ENCODE assay signal across 12 cellular contexts in the genomic region with DNA sequence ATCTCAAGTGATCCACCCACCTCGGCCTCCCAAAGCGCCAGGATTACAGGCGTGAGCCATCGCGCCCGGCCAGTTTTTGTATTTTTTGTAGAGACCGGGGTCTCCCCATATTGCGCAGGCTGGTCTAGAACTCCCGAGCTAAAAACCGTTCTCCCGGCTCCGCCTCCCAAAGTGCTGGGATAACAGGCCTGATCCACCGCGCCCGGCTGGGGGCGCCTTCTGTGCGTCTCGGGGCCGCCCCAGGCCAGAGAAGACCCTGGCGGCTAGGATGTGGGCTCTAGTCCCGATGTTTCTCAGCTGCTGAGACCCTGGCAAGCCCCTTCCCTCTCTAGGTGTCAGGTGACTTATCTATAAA. TPM values are rescaled to one million over a fixed set of nuclear protein-coding genes. Genes with fewer than 3 reads are reported as not detected.
DNase-seq lines count a peak whose midpoint lies in the region; ATAC-seq and TF ChIP-seq lines count a peak whose summit lies in the region.
"Had no signal": no experiment of that assay in that cellular context is flagged by ENCODE, and none has a peak within 500 bp of the region (broad histone marks: within the 10 kb centered on the region; RNA-seq: fewer than 3 reads in every experiment).

No MANE protein-coding gene starts in this region.

- no peak overlapping the region; the same call in 1 of the 2 replicates for H3K9ac ChIP-seq in HUES64 (ENCODE audit: low read depth, low read length)

- H3K9me3 ChIP-seq in HUES64 (ENCODE audit: insufficient read depth, low read depth, low read length), result no peaks in the 10 kb centered on the region
- H3K9me3 ChIP-seq: prostate gland had no signal

- ATAC-seq in effector memory CD8-positive, alpha-beta T cell (replicated peaks), result no peak
- no peak for ATAC-seq in natural killer cell treated with Interleukin-12 subunit alpha and Interleukin-12 subunit beta and Interleukin-15 and Interleukin-18, amount 100 ng/mL, for 72 hours
- no peak for ATAC-seq in left ventricle myocardium superior
- ATAC-seq: activated naive CD4-positive, alpha-beta T cell treated with anti-CD3 and anti-CD28 coated beads, Interleukin-2, amount 50 U/mL, for 72 hours had no signal

- DNase-seq in NCI-H82 (lab: John Stamatoyannopoulos, UW) (peak; percentile 39), NCI-H82 treated with DMSO at 0.1 percent for 48 hours (lab: John Stamatoyannopoulos, UW; ENCODE audit: unreplicated experiment) (no peak), glutamatergic neuron (no peak), left ventricle myocardium superior (no peak), RWPE1 (ENCODE audit: low spot score) (no peak)
- no peak for DNase-seq in effector memory CD8-positive, alpha-beta T cell
- no peak for DNase-seq in natural killer cell treated with Interleukin-12 subunit alpha and Interleukin-12 subunit beta and Interleukin-15 and Interleukin-18, amount 100 ng/mL, for 72 hours (ENCODE audit: low spot score)
- DNase-seq: ACHN, PC-9 had no signal

- 12% methylated on average over 21 of the region's 21 CpGs for WGBS in HUES64

- H3K27ac ChIP-seq in HUES64 (ENCODE audit: low read depth, low read length) (no peak overlapping the region; the same call in 1 of the 2 replicates), RWPE1 (no peak overlapping the region)
- H3K27ac ChIP-seq: PC-9, prostate gland had no signal

- intact Hi-C loops in left ventricle myocardium superior (cut with micrococcal nuclease), result no loop called here

- CTCF ChIA-PET in RWPE1 (lab: Yijun Ruan, JAX), result interaction anchor here (0.6 to 0.7 kb wide), 3 partner anchors 9 to 211 kb away, joined by 3 to 5 read pairs (median 3); a partner anchor contains a TSS

- H3K4me1 Mint-ChIP-seq in effector memory CD8-positive, alpha-beta T cell (ENCODE audit: low read depth in 2 of 2), result peaks cover 41 to 44% of the 10 kb centered on the region in 2 donors
- H3K4me1 Mint-ChIP-seq in natural killer cell treated with Interleukin-12 subunit alpha and Interleukin-12 subunit beta and Interleukin-15 and Interleukin-18, amount 100 ng/mL, for 72 hours (ENCODE audit: low read depth in 2 of 2), result peaks cover 25 to 32% of the 10 kb centered on the region in 2 donors
- peaks cover 1% of the 10 kb centered on the region for H3K4me1 Mint-ChIP-seq in glutamatergic neuron (ENCODE audit: low read depth, unreplicated experiment)

- H3K4me3 ChIP-seq in HUES64 (ENCODE audit: low read length), result peak overlapping the region; percentile 68
- H3K4me3 ChIP-seq: PC-9 had no signal

- H3K27me3 ChIP-seq in HUES64 (ENCODE audit: insufficient read depth, low read length), result peaks cover 44% of the 10 kb centered on the region

- POLR2A ChIA-PET in RWPE1 (lab: Yijun Ruan, JAX; ENCODE audit: low non-redundant PET), result no interaction called here

- peak overlapping the region; percentile 93 to 96 for H3K4me3 Mint-ChIP-seq in effector memory CD8-positive, alpha-beta T cell
- H3K4me3 Mint-ChIP-seq in natural killer cell treated with Interleukin-12 subunit alpha and Interleukin-12 subunit beta and Interleukin-15 and Interleukin-18, amount 100 ng/mL, for 72 hours, result no peak overlapping the region
- no peak overlapping the region for H3K4me3 Mint-ChIP-seq in glutamatergic neuron (ENCODE audit: unreplicated experiment)

- peaks cover 9% of the 10 kb centered on the region for H3K4me1 ChIP-seq in HUES64 (ENCODE audit: insufficient read depth, low read length)

- H3K27me3 Mint-ChIP-seq in effector memory CD8-positive, alpha-beta T cell, result no peaks in the 10 kb centered on the region
- H3K27me3 Mint-ChIP-seq in natural killer cell treated with Interleukin-12 subunit alpha and Interleukin-12 subunit beta and Interleukin-15 and Interleukin-18, amount 100 ng/mL, for 72 hours, result no peaks in the 10 kb centered on the region
- H3K27me3 Mint-ChIP-seq in glutamatergic neuron (ENCODE audit: unreplicated experiment), result peaks cover 9% of the 10 kb centered on the region

- peaks cover 12% of the 10 kb centered on the region for H3K36me3 ChIP-seq in HUES64 (ENCODE audit: insufficient read depth, low read length)
- H3K36me3 ChIP-seq: prostate gland had no signal

- H3K9me3 Mint-ChIP-seq in effector memory CD8-positive, alpha-beta T cell, result no peaks in the 10 kb centered on the region
- no peaks in the 10 kb centered on the region for H3K9me3 Mint-ChIP-seq in natural killer cell treated with Interleukin-12 subunit alpha and Interleukin-12 subunit beta and Interleukin-15 and Interleukin-18, amount 100 ng/mL, for 72 hours
- H3K9me3 Mint-ChIP-seq in glutamatergic neuron (ENCODE audit: unreplicated experiment), result no peaks in the 10 kb centered on the region
- H3K9me3 Mint-ChIP-seq: activated naive CD4-positive, alpha-beta T cell treated with anti-CD3 and anti-CD28 coated beads, Interleukin-2, amount 50 U/mL, for 72 hours had no signal

- H3K27ac Mint-ChIP-seq in effector memory CD8-positive, alpha-beta T cell, result peak overlapping the region; percentile 94 to 96
- H3K27ac Mint-ChIP-seq in natural killer cell treated with Interleukin-12 subunit alpha and Interleukin-12 subunit beta and Interleukin-15 and Interleukin-18, amount 100 ng/mL, for 72 hours, result peak overlapping the region; percentile 88 to 92
- H3K27ac Mint-ChIP-seq in glutamatergic neuron (ENCODE audit: unreplicated experiment), result no peak overlapping the region

- no peak for TF ChIP-seq CTCF in glutamatergic neuron (IDR thresholded peaks at IDR 0.05; ENCODE audit: partially characterized antibody, unreplicated experiment)
- TF ChIP-seq CTCF in RWPE1 (conservative IDR thresholded peaks at IDR 0.05; ENCODE audit: low read depth), result no peak

- peaks cover 89% of the 10 kb centered on the region for H3K36me3 Mint-ChIP-seq in effector memory CD8-positive, alpha-beta T cell (ENCODE audit: insufficient read depth)
- H3K36me3 Mint-ChIP-seq in natural killer cell treated with Interleukin-12 subunit alpha and Interleukin-12 subunit beta and Interleukin-15 and Interleukin-18, amount 100 ng/mL, for 72 hours, result peaks cover 16% of the 10 kb centered on the region
- H3K36me3 Mint-ChIP-seq in glutamatergic neuron (ENCODE audit: unreplicated experiment), result peaks cover 4% of the 10 kb centered on the region

RNA-seq across cellular contexts. Expression of a gene that starts 3.6 kb away (rescaled TPM):
- 10.3 TPM for polyA plus RNA-seq in HUES64 (2013, experiment 1 of 2)
- 13.8 TPM for polyA plus RNA-seq in HUES64 (2013, experiment 2 of 2)
- total RNA-seq in natural killer cell treated with Interleukin-12 subunit alpha and Interleukin-12 subunit beta and Interleukin-15 and Interleukin-18, amount 100 ng/mL, for 72 hours, result 100 to 1,000 TPM; 320 to 338 TPM
- total RNA-seq in glutamatergic neuron (ENCODE audit: unreplicated experiment) (1.7 TPM), left ventricle myocardium superior (6.0 TPM)

RNA-seq across cellular contexts. Expression of a gene that starts 24.6 kb away (rescaled TPM):
- 184 TPM for polyA plus RNA-seq in HUES64 (2013, experiment 1 of 2)
- polyA plus RNA-seq in HUES64 (2013, experiment 2 of 2), result 182 TPM
- total RNA-seq in natural killer cell treated with Interleukin-12 subunit alpha and Interleukin-12 subunit beta and Interleukin-15 and Interleukin-18, amount 100 ng/mL, for 72 hours, result 100 to 1,000 TPM; 168 to 241 TPM
- 140 TPM for total RNA-seq in glutamatergic neuron (ENCODE audit: unreplicated experiment)
- total RNA-seq in left ventricle myocardium superior, result 148 TPM

RNA-seq across cellular contexts. Expression of a gene that starts 30.6 kb away (rescaled TPM):
- 5.0 TPM for polyA plus RNA-seq in HUES64 (2013, experiment 1 of 2)
- polyA plus RNA-seq in HUES64 (2013, experiment 2 of 2), result 7.0 TPM
- total RNA-seq in natural killer cell treated with Interleukin-12 subunit alpha and Interleukin-12 subunit beta and Interleukin-15 and Interleukin-18, amount 100 ng/mL, for 72 hours, result 10 to 100 TPM; 53.7 to 69.9 TPM
- total RNA-seq in glutamatergic neuron (ENCODE audit: unreplicated experiment) (110 TPM), left ventricle myocardium superior (9.4 TPM)

RNA-seq across cellular contexts. Expression of a gene that starts 33.2 kb away (rescaled TPM):
- 361 TPM for polyA plus RNA-seq in HUES64 (2013, experiment 1 of 2)
- 387 TPM for polyA plus RNA-seq in HUES64 (2013, experiment 2 of 2)
- total RNA-seq in natural killer cell treated with Interleukin-12 subunit alpha and Interleukin-12 subunit beta and Interleukin-15 and Interleukin-18, amount 100 ng/mL, for 72 hours, result 100 to 1,000 TPM in 1 of 2 donors, 10 to 100 TPM in 1; 86.4 to 174 TPM
- 210 TPM for total RNA-seq in glutamatergic neuron (ENCODE audit: unreplicated experiment)
- total RNA-seq in left ventricle myocardium superior, result 337 TPM

RNA-seq across cellular contexts. Expression of a gene that starts 44.1 kb away (rescaled TPM):
- 281 TPM for polyA plus RNA-seq in HUES64 (2013, experiment 1 of 2)
- polyA plus RNA-seq in HUES64 (2013, experiment 2 of 2), result 262 TPM
- total RNA-seq in natural killer cell treated with Interleukin-12 subunit alpha and Interleukin-12 subunit beta and Interleukin-15 and Interleukin-18, amount 100 ng/mL, for 72 hours, result 100 to 1,000 TPM; 119 to 141 TPM
- total RNA-seq in glutamatergic neuron (ENCODE audit: unreplicated experiment) (117 TPM), left ventricle myocardium superior (94.0 TPM)

Comparison
In these comparisons a context has a peak if more than half of its experiments do, and no peak if none do; other contexts are left out.
1. H3K4me3 Mint-ChIP-seq: peak in effector memory CD8-positive, alpha-beta T cell (2 of 2); none in natural killer cell treated with Interleukin-12 subunit alpha and Interleukin-12 subunit beta and Interleukin-15 and Interleukin-18, amount 100 ng/mL, for 72 hours (single experiment) and glutamatergic neuron (single experiment).
2. RNA of a gene that starts 3.6 kb away (total RNA-seq): 320 to 338 TPM in natural killer cell treated with Interleukin-12 subunit alpha and Interleukin-12 subunit beta and Interleukin-15 and Interleukin-18, amount 100 ng/mL, for 72 hours; 6.0 TPM in left ventricle myocardium superior (single experiment) and 1.7 TPM in glutamatergic neuron (single experiment); every median in the first group is over 10 times any median in the second.